In the genomic region with DNA sequence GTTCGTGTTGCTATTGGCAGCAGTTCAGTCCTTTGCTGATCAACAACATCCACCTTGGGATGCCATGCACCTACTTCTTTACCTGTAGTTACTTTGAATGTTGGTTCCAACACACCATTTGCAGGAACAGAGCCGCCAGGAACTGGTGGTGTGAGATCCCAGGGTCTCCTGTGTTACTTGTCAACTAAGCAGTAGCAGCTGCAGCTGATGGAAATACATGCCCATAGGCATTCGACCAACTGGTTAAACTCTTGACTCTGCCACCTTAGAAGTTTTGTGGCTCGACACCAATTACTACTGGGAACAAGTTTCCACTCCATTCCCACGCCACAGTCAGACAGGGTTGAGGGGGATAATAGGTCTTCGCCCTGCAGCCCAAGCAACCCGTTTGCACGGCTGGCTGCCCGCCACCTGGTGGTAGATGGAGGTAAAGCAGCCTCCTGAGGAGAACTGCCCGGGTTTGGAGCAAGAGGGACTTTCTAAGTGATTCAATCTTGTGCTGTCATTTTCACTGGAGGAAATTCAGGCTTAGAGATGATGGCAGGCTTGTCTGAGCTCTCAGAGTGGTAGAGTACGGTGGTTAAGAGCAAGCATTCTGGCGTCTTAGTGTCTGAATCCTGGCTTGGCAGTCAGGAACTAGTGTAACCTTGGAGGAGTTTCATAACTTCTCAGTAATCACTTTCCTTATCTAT, we compare ENCODE assay signal across 8 cellular contexts.
DNase-seq lines count a peak whose midpoint lies in the region; ATAC-seq lines count a peak whose summit lies in the region.

No MANE protein-coding gene starts in this region.

- peak; percentile 46 for DNase-seq in SIG-M5 treated with dmso at 0.1 percent for 504 hours (lab: John Stamatoyannopoulos, UW; ENCODE audit: unreplicated experiment)
- no peak for DNase-seq in SIG-M5 (lab: John Stamatoyannopoulos, UW)
- peak; percentile 26 for DNase-seq in NCI-H774 (lab: John Stamatoyannopoulos, UW)
- DNase-seq in activated CD8-positive, alpha-beta memory T cell treated with anti-CD3 and anti-CD28 coated beads for 1 hour (ENCODE audit: extremely low read depth in 1 of 2, low read depth in 1 of 2), result peak; percentile 62 to 77
- DNase-seq in ecto neural progenitor cell (ENCODE audit: low spot score), result peak; percentile 91
- peak; percentile 87 for DNase-seq in medulla oblongata (ENCODE audit: extremely low spot score)
- peak; percentile 58 for DNase-seq in stimulated activated CD8-positive, alpha-beta memory T cell treated with anti-CD3 and anti-CD28 coated beads, Interleukin-15, amount 100 ng/mL, for 4 hours (ENCODE audit: low read depth in 2 of 2)

- ATAC-seq in HG02981 (IDR thresholded peaks at IDR 0.05; ENCODE audit: unreplicated experiment), result peak; percentile 42
